Comparison of ENCODE assay signal across 1 cellular context in the genomic region with DNA sequence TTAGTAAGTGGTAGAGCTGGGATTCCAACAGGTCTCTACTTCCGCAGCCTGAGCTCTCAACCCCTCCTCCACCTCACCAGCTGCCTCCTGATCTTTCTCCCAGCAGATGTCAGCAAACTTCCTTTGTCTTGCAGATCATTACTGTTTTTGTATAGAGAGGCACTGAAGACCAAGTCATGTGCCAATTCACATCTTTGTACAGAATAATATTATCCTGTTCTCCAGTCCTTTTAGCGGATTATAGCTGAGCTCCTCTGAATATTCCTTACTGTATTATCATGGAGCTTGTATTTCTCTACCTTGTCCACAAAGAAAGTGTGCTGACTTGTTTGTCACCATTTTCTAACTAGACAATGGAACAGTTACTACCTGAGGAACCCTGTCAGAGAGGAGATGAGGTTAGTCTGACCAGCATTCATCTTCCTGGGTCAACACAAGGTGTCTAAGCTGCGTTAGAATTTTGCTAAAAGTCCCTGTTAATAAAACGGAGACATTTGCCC.
A peak's percentile ranks its signal among the peaks of the same experiment; 100 is the strongest.
TF ChIP-seq lines count a peak whose summit lies in the region.

No MANE protein-coding gene starts in this region.

TF ChIP-seq in K562, 482 proteins besides CTCF, POLR2A, EP300 and RAD21 (continued from another document):
- TF ChIP-seq, protein P1, sequence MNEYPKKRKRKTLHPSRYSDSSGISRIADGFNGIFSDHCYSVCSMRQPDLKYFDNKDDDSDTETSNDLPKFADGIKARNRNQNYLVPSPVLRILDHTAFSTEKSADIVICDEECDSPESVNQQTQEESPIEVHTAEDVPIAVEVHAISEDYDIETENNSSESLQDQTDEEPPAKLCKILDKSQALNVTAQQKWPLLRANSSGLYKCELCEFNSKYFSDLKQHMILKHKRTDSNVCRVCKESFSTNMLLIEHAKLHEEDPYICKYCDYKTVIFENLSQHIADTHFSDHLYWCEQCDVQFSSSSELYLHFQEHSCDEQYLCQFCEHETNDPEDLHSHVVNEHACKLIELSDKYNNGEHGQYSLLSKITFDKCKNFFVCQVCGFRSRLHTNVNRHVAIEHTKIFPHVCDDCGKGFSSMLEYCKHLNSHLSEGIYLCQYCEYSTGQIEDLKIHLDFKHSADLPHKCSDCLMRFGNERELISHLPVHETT (CRISPR knock-in tag; conservative IDR thresholded peaks at IDR 0.05 in 1 of 2, IDR thresholded peaks at IDR 0.05 in 1 of 2), result no peak
- 0 out of 2 replicates have a peak, but pooled peaks have one; percentile 13 for TF ChIP-seq SPI1 (IDR thresholded peaks at IDR 0.05; ENCODE audit: borderline replicate concordance, low read depth, low read length)
- TF ChIP-seq NCOA6 (IDR thresholded peaks at IDR 0.05), result no peak
- no peak for TF ChIP-seq TEAD1 (CRISPR knock-in tag; IDR thresholded peaks at IDR 0.05)
- no peak for TF ChIP-seq NCOA4 (IDR thresholded peaks at IDR 0.05; ENCODE audit: partially characterized antibody)
- TF ChIP-seq GABPA (tag; conservative IDR thresholded peaks at IDR 0.05; ENCODE audit: low read depth), result no peak
